ENCODE assay signal across 1 cellular context in genomic region chr20:50957798-50958732, GRCh38.
TF ChIP-seq lines count a peak whose summit lies in the region.

Gene DPM1, minus strand, starts transcription at chr20:50958532. Its CDS starts 9 bp downstream, at chr20:50958523.

TF ChIP-seq in H1, 55 proteins besides CTCF, POLR2A, EP300 and RAD21:
- peak; percentile 59 for TF ChIP-seq SAP30 (IDR thresholded peaks at IDR 0.05; ENCODE audit: insufficient read depth, insufficient replicate concordance, low read length)
- peak; percentile 75; the same call in 1 of the 2 replicates for TF ChIP-seq YY1 (IDR thresholded peaks at IDR 0.05; ENCODE audit: low read depth, low read length)
- no peak for TF ChIP-seq SIRT6 (IDR thresholded peaks at IDR 0.05; ENCODE audit: low read length)
- TF ChIP-seq CTBP2 (IDR thresholded peaks at IDR 0.05; ENCODE audit: borderline replicate concordance, insufficient read depth, insufficient read length, low read length) = no peak
- TF ChIP-seq TEAD4 (IDR thresholded peaks at IDR 0.05; ENCODE audit: low read depth, low read length) = no peak
- peak; percentile 97 for TF ChIP-seq TBP (IDR thresholded peaks at IDR 0.05; ENCODE audit: low read depth, low read length)
- TF ChIP-seq MAFK (IDR thresholded peaks at IDR 0.05; ENCODE audit: low read depth, low read length) = no peak
- no peak for TF ChIP-seq RFX5 (IDR thresholded peaks at IDR 0.05; ENCODE audit: borderline replicate concordance, low read depth, low read length)
- no peak for TF ChIP-seq BCL11A (IDR thresholded peaks at IDR 0.05; ENCODE audit: low read depth in 2 of 2, low read length in 2 of 2)
- no peak for TF ChIP-seq JUN (IDR thresholded peaks at IDR 0.05; ENCODE audit: low read depth, low read length)
- no peak for TF ChIP-seq HDAC6 (IDR thresholded peaks at IDR 0.05; ENCODE audit: low read depth, low read length)
- TF ChIP-seq SUZ12 (IDR thresholded peaks at IDR 0.05; ENCODE audit: low read length) = no peak
- TF ChIP-seq GABPA (IDR thresholded peaks at IDR 0.05; ENCODE audit: borderline replicate concordance, insufficient read depth, low read length) = no peak; the same call in 1 of the 2 replicates
- peak; percentile 88 for TF ChIP-seq ASH2L (IDR thresholded peaks at IDR 0.05; ENCODE audit: low read length)
- peak; percentile 41; the same call in 1 of the 2 replicates for TF ChIP-seq SP1 (IDR thresholded peaks at IDR 0.05; ENCODE audit: low read depth, low read length)
- no peak for TF ChIP-seq SRF (IDR thresholded peaks at IDR 0.05; ENCODE audit: low read depth, low read length)
- no peak for TF ChIP-seq BRCA1 (IDR thresholded peaks at IDR 0.05; ENCODE audit: low read depth, low read length)
- no peak; a peak in 1 of 4 replicates for TF ChIP-seq SIN3A (conservative IDR thresholded peaks at IDR 0.05 in 1 of 2, IDR thresholded peaks at IDR 0.05 in 1 of 2; ENCODE audit: low read depth in 1 of 2, low read length in 2 of 2)
- no peak for TF ChIP-seq TCF12 (IDR thresholded peaks at IDR 0.05; ENCODE audit: low read depth, low read length)
- peak; percentile 84 for TF ChIP-seq PHF8 (conservative IDR thresholded peaks at IDR 0.05; ENCODE audit: low read depth, low read length)
- TF ChIP-seq ATF3 (IDR thresholded peaks at IDR 0.05; ENCODE audit: insufficient read depth, low read depth, low read length) = no peak
- TF ChIP-seq CBX5 (IDR thresholded peaks at IDR 0.05; ENCODE audit: low read depth, low read length) = no peak
- TF ChIP-seq EZH2 (IDR thresholded peaks at IDR 0.05; ENCODE audit: low read depth, low read length, severe bottlenecking) = no peak
- TF ChIP-seq RXRA (IDR thresholded peaks at IDR 0.05; ENCODE audit: insufficient read depth, low read depth, low read length) = no peak
- TF ChIP-seq CHD2 (IDR thresholded peaks at IDR 0.05; ENCODE audit: low read length) = no peak
- TF ChIP-seq FOSL1 (IDR thresholded peaks at IDR 0.05; ENCODE audit: insufficient read depth, low read depth, low read length) = no peak
- no peak for TF ChIP-seq SP4 (IDR thresholded peaks at IDR 0.05; ENCODE audit: low read length)
- TF ChIP-seq, protein P1, sequence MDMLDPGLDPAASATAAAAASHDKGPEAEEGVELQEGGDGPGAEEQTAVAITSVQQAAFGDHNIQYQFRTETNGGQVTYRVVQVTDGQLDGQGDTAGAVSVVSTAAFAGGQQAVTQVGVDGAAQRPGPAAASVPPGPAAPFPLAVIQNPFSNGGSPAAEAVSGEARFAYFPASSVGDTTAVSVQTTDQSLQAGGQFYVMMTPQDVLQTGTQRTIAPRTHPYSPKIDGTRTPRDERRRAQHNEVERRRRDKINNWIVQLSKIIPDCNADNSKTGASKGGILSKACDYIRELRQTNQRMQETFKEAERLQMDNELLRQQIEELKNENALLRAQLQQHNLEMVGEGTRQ (IDR thresholded peaks at IDR 0.05; ENCODE audit: low read length) = no peak
- no peak for TF ChIP-seq NANOG (IDR thresholded peaks at IDR 0.05; ENCODE audit: insufficient read depth, low read depth, low read length, poor library complexity, severe bottlenecking)
- TF ChIP-seq JUND (IDR thresholded peaks at IDR 0.05; ENCODE audit: low read length) = peak; percentile 97
- TF ChIP-seq POLR2AphosphoS5 (IDR thresholded peaks at IDR 0.05; ENCODE audit: low read depth, low read length) = peak; percentile 99
- peak; percentile 68 for TF ChIP-seq CEBPB (IDR thresholded peaks at IDR 0.05; ENCODE audit: low read depth, low read length)
- TF ChIP-seq KDM4A (IDR thresholded peaks at IDR 0.05; ENCODE audit: low read depth, low read length, severe bottlenecking) = no peak
- peak; percentile 99 for TF ChIP-seq TAF7 (optimal IDR thresholded peaks at IDR 0.05; ENCODE audit: borderline replicate concordance, low read depth, low read length)
- TF ChIP-seq EGR1 (IDR thresholded peaks at IDR 0.05; ENCODE audit: borderline replicate concordance, low read depth, low read length) = 0 out of 2 replicates have a peak, but pooled peaks have one; percentile 50
- TF ChIP-seq, protein P2, sequence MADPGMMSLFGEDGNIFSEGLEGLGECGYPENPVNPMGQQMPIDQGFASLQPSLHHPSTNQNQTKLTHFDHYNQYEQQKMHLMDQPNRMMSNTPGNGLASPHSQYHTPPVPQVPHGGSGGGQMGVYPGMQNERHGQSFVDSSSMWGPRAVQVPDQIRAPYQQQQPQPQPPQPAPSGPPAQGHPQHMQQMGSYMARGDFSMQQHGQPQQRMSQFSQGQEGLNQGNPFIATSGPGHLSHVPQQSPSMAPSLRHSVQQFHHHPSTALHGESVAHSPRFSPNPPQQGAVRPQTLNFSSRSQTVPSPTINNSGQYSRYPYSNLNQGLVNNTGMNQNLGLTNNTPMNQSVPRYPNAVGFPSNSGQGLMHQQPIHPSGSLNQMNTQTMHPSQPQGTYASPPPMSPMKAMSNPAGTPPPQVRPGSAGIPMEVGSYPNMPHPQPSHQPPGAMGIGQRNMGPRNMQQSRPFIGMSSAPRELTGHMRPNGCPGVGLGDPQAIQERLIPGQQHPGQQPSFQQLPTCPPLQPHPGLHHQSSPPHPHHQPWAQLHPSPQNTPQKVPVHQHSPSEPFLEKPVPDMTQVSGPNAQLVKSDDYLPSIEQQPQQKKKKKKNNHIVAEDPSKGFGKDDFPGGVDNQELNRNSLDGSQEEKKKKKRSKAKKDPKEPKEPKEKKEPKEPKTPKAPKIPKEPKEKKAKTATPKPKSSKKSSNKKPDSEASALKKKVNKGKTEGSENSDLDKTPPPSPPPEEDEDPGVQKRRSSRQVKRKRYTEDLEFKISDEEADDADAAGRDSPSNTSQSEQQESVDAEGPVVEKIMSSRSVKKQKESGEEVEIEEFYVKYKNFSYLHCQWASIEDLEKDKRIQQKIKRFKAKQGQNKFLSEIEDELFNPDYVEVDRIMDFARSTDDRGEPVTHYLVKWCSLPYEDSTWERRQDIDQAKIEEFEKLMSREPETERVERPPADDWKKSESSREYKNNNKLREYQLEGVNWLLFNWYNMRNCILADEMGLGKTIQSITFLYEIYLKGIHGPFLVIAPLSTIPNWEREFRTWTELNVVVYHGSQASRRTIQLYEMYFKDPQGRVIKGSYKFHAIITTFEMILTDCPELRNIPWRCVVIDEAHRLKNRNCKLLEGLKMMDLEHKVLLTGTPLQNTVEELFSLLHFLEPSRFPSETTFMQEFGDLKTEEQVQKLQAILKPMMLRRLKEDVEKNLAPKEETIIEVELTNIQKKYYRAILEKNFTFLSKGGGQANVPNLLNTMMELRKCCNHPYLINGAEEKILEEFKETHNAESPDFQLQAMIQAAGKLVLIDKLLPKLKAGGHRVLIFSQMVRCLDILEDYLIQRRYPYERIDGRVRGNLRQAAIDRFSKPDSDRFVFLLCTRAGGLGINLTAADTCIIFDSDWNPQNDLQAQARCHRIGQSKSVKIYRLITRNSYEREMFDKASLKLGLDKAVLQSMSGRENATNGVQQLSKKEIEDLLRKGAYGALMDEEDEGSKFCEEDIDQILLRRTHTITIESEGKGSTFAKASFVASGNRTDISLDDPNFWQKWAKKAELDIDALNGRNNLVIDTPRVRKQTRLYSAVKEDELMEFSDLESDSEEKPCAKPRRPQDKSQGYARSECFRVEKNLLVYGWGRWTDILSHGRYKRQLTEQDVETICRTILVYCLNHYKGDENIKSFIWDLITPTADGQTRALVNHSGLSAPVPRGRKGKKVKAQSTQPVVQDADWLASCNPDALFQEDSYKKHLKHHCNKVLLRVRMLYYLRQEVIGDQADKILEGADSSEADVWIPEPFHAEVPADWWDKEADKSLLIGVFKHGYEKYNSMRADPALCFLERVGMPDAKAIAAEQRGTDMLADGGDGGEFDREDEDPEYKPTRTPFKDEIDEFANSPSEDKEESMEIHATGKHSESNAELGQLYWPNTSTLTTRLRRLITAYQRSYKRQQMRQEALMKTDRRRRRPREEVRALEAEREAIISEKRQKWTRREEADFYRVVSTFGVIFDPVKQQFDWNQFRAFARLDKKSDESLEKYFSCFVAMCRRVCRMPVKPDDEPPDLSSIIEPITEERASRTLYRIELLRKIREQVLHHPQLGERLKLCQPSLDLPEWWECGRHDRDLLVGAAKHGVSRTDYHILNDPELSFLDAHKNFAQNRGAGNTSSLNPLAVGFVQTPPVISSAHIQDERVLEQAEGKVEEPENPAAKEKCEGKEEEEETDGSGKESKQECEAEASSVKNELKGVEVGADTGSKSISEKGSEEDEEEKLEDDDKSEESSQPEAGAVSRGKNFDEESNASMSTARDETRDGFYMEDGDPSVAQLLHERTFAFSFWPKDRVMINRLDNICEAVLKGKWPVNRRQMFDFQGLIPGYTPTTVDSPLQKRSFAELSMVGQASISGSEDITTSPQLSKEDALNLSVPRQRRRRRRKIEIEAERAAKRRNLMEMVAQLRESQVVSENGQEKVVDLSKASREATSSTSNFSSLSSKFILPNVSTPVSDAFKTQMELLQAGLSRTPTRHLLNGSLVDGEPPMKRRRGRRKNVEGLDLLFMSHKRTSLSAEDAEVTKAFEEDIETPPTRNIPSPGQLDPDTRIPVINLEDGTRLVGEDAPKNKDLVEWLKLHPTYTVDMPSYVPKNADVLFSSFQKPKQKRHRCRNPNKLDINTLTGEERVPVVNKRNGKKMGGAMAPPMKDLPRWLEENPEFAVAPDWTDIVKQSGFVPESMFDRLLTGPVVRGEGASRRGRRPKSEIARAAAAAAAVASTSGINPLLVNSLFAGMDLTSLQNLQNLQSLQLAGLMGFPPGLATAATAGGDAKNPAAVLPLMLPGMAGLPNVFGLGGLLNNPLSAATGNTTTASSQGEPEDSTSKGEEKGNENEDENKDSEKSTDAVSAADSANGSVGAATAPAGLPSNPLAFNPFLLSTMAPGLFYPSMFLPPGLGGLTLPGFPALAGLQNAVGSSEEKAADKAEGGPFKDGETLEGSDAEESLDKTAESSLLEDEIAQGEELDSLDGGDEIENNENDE (IDR thresholded peaks at IDR 0.05; ENCODE audit: insufficient replicate concordance, low read length) = no peak
- no peak for TF ChIP-seq ZNF274 (IDR thresholded peaks at IDR 0.05; ENCODE audit: borderline replicate concordance, extremely low read depth, low read length)
- TF ChIP-seq BACH1 (IDR thresholded peaks at IDR 0.05; ENCODE audit: low read length) = no peak
- no peak for TF ChIP-seq RNF2 (IDR thresholded peaks at IDR 0.05; ENCODE audit: borderline replicate concordance, low read depth, low read length, missing control alignments, poor library complexity, severe bottlenecking)
- TF ChIP-seq HDAC2 (IDR thresholded peaks at IDR 0.05; ENCODE audit: borderline replicate concordance in 1 of 2, low read depth in 2 of 2, low read length in 2 of 2) = peak in 1 of 2 experiments; percentile 71; a peak in 1 of 4 replicates
- TF ChIP-seq MAX (IDR thresholded peaks at IDR 0.05) = peak; percentile 25; the same call in 1 of the 2 replicates
- no peak for TF ChIP-seq NRF1 (IDR thresholded peaks at IDR 0.05; ENCODE audit: low read depth, low read length)
- peak; percentile 100 for TF ChIP-seq TAF1 (IDR thresholded peaks at IDR 0.05; ENCODE audit: low read depth, low read length)
- TF ChIP-seq KDM5A (IDR thresholded peaks at IDR 0.05; ENCODE audit: low read length) = peak; percentile 49
- TF ChIP-seq GTF2F1 (IDR thresholded peaks at IDR 0.05; ENCODE audit: borderline replicate concordance, low read depth, low read length) = no peak
- no peak for TF ChIP-seq CBX8 (IDR thresholded peaks at IDR 0.05; ENCODE audit: borderline replicate concordance, low read depth, low read length)
- TF ChIP-seq KDM1A (IDR thresholded peaks at IDR 0.05; ENCODE audit: borderline replicate concordance, low read length) = no peak
- peak; percentile 94 for TF ChIP-seq CHD1 (IDR thresholded peaks at IDR 0.05; ENCODE audit: low read depth, low read length)
- TF ChIP-seq SIX5 (IDR thresholded peaks at IDR 0.05; ENCODE audit: low read depth, low read length) = peak; percentile 50
- peak; percentile 58; the same call in 1 of the 2 replicates for TF ChIP-seq RBBP5 (IDR thresholded peaks at IDR 0.05; ENCODE audit: borderline replicate concordance, low read depth, low read length)
- TF ChIP-seq POU5F1 (IDR thresholded peaks at IDR 0.05; ENCODE audit: low read depth, low read length) = no peak
- TF ChIP-seq CREB1 (IDR thresholded peaks at IDR 0.05) = peak; percentile 84
- TF ChIP-seq, protein P3, sequence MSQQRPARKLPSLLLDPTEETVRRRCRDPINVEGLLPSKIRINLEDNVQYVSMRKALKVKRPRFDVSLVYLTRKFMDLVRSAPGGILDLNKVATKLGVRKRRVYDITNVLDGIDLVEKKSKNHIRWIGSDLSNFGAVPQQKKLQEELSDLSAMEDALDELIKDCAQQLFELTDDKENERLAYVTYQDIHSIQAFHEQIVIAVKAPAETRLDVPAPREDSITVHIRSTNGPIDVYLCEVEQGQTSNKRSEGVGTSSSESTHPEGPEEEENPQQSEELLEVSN (IDR thresholded peaks at IDR 0.05) = no peak
- TF ChIP-seq SP2 (IDR thresholded peaks at IDR 0.05; ENCODE audit: low read length) = no peak
- peak; percentile 65; the same call in 1 of the 2 replicates for TF ChIP-seq ATF2 (IDR thresholded peaks at IDR 0.05; ENCODE audit: low read length)
TF ChIP-seq in H1: peak in this region for 20.
